ENCODE assay signal across 8 cellular contexts in genomic region chr1:38026592-38027200, GRCh38. TPM values are rescaled to one million over a fixed set of nuclear protein-coding genes. Genes with fewer than 3 reads are reported as not detected.
DNase-seq lines count a peak whose midpoint lies in the region; ATAC-seq, FAIRE-seq and TF ChIP-seq lines count a peak whose summit lies in the region.

No MANE protein-coding gene starts in this region.

- peaks cover 5 to 24% of the 10 kb centered on the region in 2 donors for H3K4me1 ChIP-seq in kidney (ENCODE audit: control insufficient read depth in 1 of 2, insufficient read depth in 1 of 2, low read depth in 1 of 2, low read length in 2 of 2)
- peaks cover 12 to 32% of the 10 kb centered on the region in 2 donors for H3K4me1 ChIP-seq in naive thymus-derived CD4-positive, alpha-beta T cell (ENCODE audit: control insufficient read depth in 2 of 2, insufficient read depth in 2 of 2, low read length in 2 of 2)

- intact Hi-C loops in kidney (cut with DNase I), result no loop called here
- intact Hi-C loops in naive thymus-derived CD4-positive, alpha-beta T cell (cut with micrococcal nuclease), result loop anchor here (1.0 to 10.0 kb wide), 5 partner anchors 558 to 809 kb away; no protein-coding TSS in a partner anchor

- H3K27ac Mint-ChIP-seq in naive thymus-derived CD4-positive, alpha-beta T cell, result peak overlapping the region in 2 of 9 donors; percentile 38

- CTCF ChIA-PET in naive thymus-derived CD4-positive, alpha-beta T cell (lab: Charles Lee), result interaction anchor here (0.6 to 1.3 kb wide), 2 partner anchors 9 to 650 kb away, joined by 3 read pairs; no protein-coding TSS in a partner anchor

- H3K4me3 Mint-ChIP-seq in naive thymus-derived CD4-positive, alpha-beta T cell, result no peak overlapping the region

- POLR2A ChIA-PET in naive thymus-derived CD4-positive, alpha-beta T cell (lab: Charles Lee), result no interaction called here

- TF ChIP-seq CTCF in AG09319 (IDR thresholded peaks at IDR 0.05; ENCODE audit: low read depth, low read length) (peak; percentile 61), GM10266 (IDR thresholded peaks at IDR 0.05; ENCODE audit: control insufficient read depth, insufficient read depth, low read depth, missing control alignments) (peak; percentile 81), kidney (IDR thresholded peaks at IDR 0.05; ENCODE audit: borderline replicate concordance, extremely low read depth, insufficient read depth) (peak; percentile 56)

- no peaks in the 10 kb centered on the region for H3K9me3 Mint-ChIP-seq in naive thymus-derived CD4-positive, alpha-beta T cell

- H3K27ac ChIP-seq in kidney (ENCODE audit: low read depth in 2 of 2, low read length in 2 of 2), result no peak overlapping the region
- no peak overlapping the region for H3K27ac ChIP-seq in naive thymus-derived CD4-positive, alpha-beta T cell (ENCODE audit: low read depth, low read length)

- H3K9ac ChIP-seq in kidney (ENCODE audit: low read length in 2 of 2), result no peak overlapping the region

- H3K27me3 ChIP-seq in naive thymus-derived CD4-positive, alpha-beta T cell (ENCODE audit: control insufficient read depth in 2 of 2, insufficient read depth in 2 of 2, low read length in 2 of 2), result no peaks in the 10 kb centered on the region

- H3K4me3 ChIP-seq in kidney (ENCODE audit: low read length in 2 of 2), result no peak overlapping the region
- no peak overlapping the region for H3K4me3 ChIP-seq in naive thymus-derived CD4-positive, alpha-beta T cell (ENCODE audit: low read length)

- no peak for ATAC-seq in GM19397 (IDR thresholded peaks at IDR 0.05; ENCODE audit: unreplicated experiment)
- no peak for ATAC-seq in naive thymus-derived CD4-positive, alpha-beta T cell

- no peak for FAIRE-seq in kidney (lab: Jason Lieb, UNC)

- H3K36me3 Mint-ChIP-seq in naive thymus-derived CD4-positive, alpha-beta T cell, result peaks cover 4 to 27% (median 14%) of the 10 kb centered on the region in 5 donors

- H3K9me3 ChIP-seq in kidney (ENCODE audit: control insufficient read depth in 1 of 2, low read length in 2 of 2), result no peaks in the 10 kb centered on the region
- no peaks in the 10 kb centered on the region for H3K9me3 ChIP-seq in naive thymus-derived CD4-positive, alpha-beta T cell (ENCODE audit: control insufficient read depth in 2 of 3, low read length in 3 of 3)

- H3K4me1 Mint-ChIP-seq in naive thymus-derived CD4-positive, alpha-beta T cell, result peaks cover 11 to 45% (median 25%) of the 10 kb centered on the region in 7 donors

- H3K36me3 ChIP-seq in kidney (ENCODE audit: control insufficient read depth in 1 of 2, insufficient read depth in 2 of 2, low read length in 2 of 2), result peaks cover 25 to 28% of the 10 kb centered on the region in 2 donors
- H3K36me3 ChIP-seq in naive thymus-derived CD4-positive, alpha-beta T cell (ENCODE audit: control insufficient read depth in 2 of 3, insufficient read depth in 3 of 3, low read length in 3 of 3), result peaks cover 11 to 43% (median 14%) of the 10 kb centered on the region in 3 experiments

- DNase-seq in AG09319 (ENCODE audit: extremely low read depth, low read depth), result no peak
- no peak for DNase-seq in GM10266 (ENCODE audit: extremely low spot score)
- DNase-seq in NCI-H345 treated with DMSO at 0.1 percent for 48 hours (lab: John Stamatoyannopoulos, UW; ENCODE audit: unreplicated experiment), result peak; percentile 65
- DNase-seq in anterior cingulate cortex (lab: John Stamatoyannopoulos, UW), result peak in 37 of 58 donors; percentile 12 to 74 (median 35)
- DNase-seq in kidney, result no peak
- DNase-seq in superior temporal gyrus (ENCODE audit: extremely low spot score), result peak; percentile 76
- DNase-seq in naive thymus-derived CD4-positive, alpha-beta T cell, result no peak

- no peaks in the 10 kb centered on the region for H3K27me3 Mint-ChIP-seq in naive thymus-derived CD4-positive, alpha-beta T cell

RNA-seq across cellular contexts. Expression of gene UTP11, which starts 14.2 kb away (rescaled TPM):
- 26.2 TPM for total RNA-seq in kidney
- polyA plus RNA-seq in kidney (ENCODE audit: insufficient read depth, low read depth, low replicate concordance), result 24.2 TPM
- 10 to 100 TPM in 3 of 5 experiments, 1 to 10 TPM in 2; 8.2 to 42.8 (median 15.7) TPM for total RNA-seq in naive thymus-derived CD4-positive, alpha-beta T cell
- polyA plus RNA-seq in naive thymus-derived CD4-positive, alpha-beta T cell, result 10 to 100 TPM; 17.4 to 26.0 TPM

RNA-seq across cellular contexts. Expression of gene POU3F1, which starts 19.9 kb away (rescaled TPM):
- not detected for total RNA-seq in kidney
- polyA plus RNA-seq in kidney (ENCODE audit: insufficient read depth, low read depth, low replicate concordance), result not detected
- total RNA-seq in naive thymus-derived CD4-positive, alpha-beta T cell, result under 1 TPM in 2 of 5 experiments, not detected in 3; 0.17 to 0.19 TPM
- not detected for polyA plus RNA-seq in naive thymus-derived CD4-positive, alpha-beta T cell

RNA-seq across cellular contexts. Expression of gene FHL3, which starts 21.4 kb away (rescaled TPM):
- 19.6 TPM for total RNA-seq in kidney
- 8.2 TPM for polyA plus RNA-seq in kidney (ENCODE audit: insufficient read depth, low read depth, low replicate concordance)
- total RNA-seq in naive thymus-derived CD4-positive, alpha-beta T cell, result 10 to 100 TPM in 2 of 5 experiments, 1 to 10 TPM in 3; 2.9 to 19.0 (median 8.6) TPM
- polyA plus RNA-seq in naive thymus-derived CD4-positive, alpha-beta T cell, result 1 to 10 TPM; 5.1 to 8.8 TPM

RNA-seq across cellular contexts. Expression of gene SF3A3, which starts 36.9 kb away (rescaled TPM):
- total RNA-seq in kidney, result 50.7 TPM
- polyA plus RNA-seq in kidney (ENCODE audit: insufficient read depth, low read depth, low replicate concordance), result 28.7 TPM
- total RNA-seq in naive thymus-derived CD4-positive, alpha-beta T cell, result 10 to 100 TPM; 43.2 to 90.4 (median 77.6) TPM
- polyA plus RNA-seq in naive thymus-derived CD4-positive, alpha-beta T cell, result 100 to 1,000 TPM; 116 to 118 TPM

Comparison
In these comparisons a context has a peak if more than half of its experiments do, and no peak if none do; other contexts are left out.
1. DNase-seq: peak in NCI-H345 treated with DMSO at 0.1 percent for 48 hours (single experiment), anterior cingulate cortex (37 of 58) and superior temporal gyrus (single experiment); none in AG09319 (single experiment), GM10266 (single experiment), kidney (single experiment) and naive thymus-derived CD4-positive, alpha-beta T cell (0 of 9).
2. Peak in every context shown above with its lines, with median percentiles within 50 percentile points of each other: CTCF ChIP-seq.